In genomic region chrX:153779891-153780677, GRCh38 we compare ENCODE assay signal across 1 cellular context.
TF ChIP-seq lines count a peak whose summit lies in the region.

No MANE protein-coding gene starts in this region.

TF ChIP-seq in WTC11, 78 proteins besides CTCF, POLR2A, EP300 and RAD21 (continued from another document):
- TF ChIP-seq ARID4B (CRISPR knock-in tag; IDR thresholded peaks at IDR 0.05; ENCODE audit: borderline replicate concordance), result no peak
- no peak for TF ChIP-seq ZNF396 (CRISPR knock-in tag; IDR thresholded peaks at IDR 0.05; ENCODE audit: borderline replicate concordance)
- no peak for TF ChIP-seq E2F1 (CRISPR knock-in tag; IDR thresholded peaks at IDR 0.05)
- no peak for TF ChIP-seq CDX4 (CRISPR knock-in tag; IDR thresholded peaks at IDR 0.05; ENCODE audit: borderline replicate concordance)
- TF ChIP-seq NR1H2 (CRISPR knock-in tag; IDR thresholded peaks at IDR 0.05), result no peak
- TF ChIP-seq SOX15 (CRISPR knock-in tag; IDR thresholded peaks at IDR 0.05), result no peak
- no peak for TF ChIP-seq ZNF512 (CRISPR knock-in tag; IDR thresholded peaks at IDR 0.05; ENCODE audit: borderline replicate concordance)
- TF ChIP-seq ATF2 (CRISPR knock-in tag; IDR thresholded peaks at IDR 0.05; ENCODE audit: borderline replicate concordance, low read depth), result no peak
- TF ChIP-seq ZNF532 (CRISPR knock-in tag; IDR thresholded peaks at IDR 0.05; ENCODE audit: borderline replicate concordance), result no peak
- no peak for TF ChIP-seq CREM (CRISPR knock-in tag; IDR thresholded peaks at IDR 0.05)
- TF ChIP-seq HMGXB4 (CRISPR knock-in tag; IDR thresholded peaks at IDR 0.05), result no peak
- no peak for TF ChIP-seq MAX (CRISPR knock-in tag; IDR thresholded peaks at IDR 0.05)
- TF ChIP-seq ATF6 (CRISPR knock-in tag; IDR thresholded peaks at IDR 0.05), result no peak
- no peak for TF ChIP-seq PRRX2 (CRISPR knock-in tag; IDR thresholded peaks at IDR 0.05)
